19 cellular contexts compared by ENCODE assay signal in genomic region chr14:101884537-101885253, GRCh38.
A peak's percentile ranks its signal among the peaks of the same experiment; 100 is the strongest.
DNase-seq lines count a peak whose midpoint lies in the region; ATAC-seq and TF ChIP-seq lines count a peak whose summit lies in the region.
"Had no signal": no experiment of that assay in that cellular context is flagged by ENCODE, and none has a peak within 500 bp of the region (broad histone marks: within the 10 kb centered on the region; RNA-seq: fewer than 3 reads in every experiment).

No MANE protein-coding gene starts in this region.

- peaks cover 6% of the 10 kb centered on the region for H3K27me3 Mint-ChIP-seq in glutamatergic neuron (ENCODE audit: unreplicated experiment)
- no peaks in the 10 kb centered on the region for H3K27me3 Mint-ChIP-seq in stimulated activated naive B cell treated with anti-CD40 and anti-IgM and Interleukin-4, amounts not matched to agents 10 μg/mL and 1 μg/mL and 100 μg/mL, for 72 hours

- no peak overlapping the region for H3K4me3 Mint-ChIP-seq in glutamatergic neuron (ENCODE audit: unreplicated experiment)
- H3K4me3 Mint-ChIP-seq in stimulated activated naive B cell treated with anti-CD40 and anti-IgM and Interleukin-4, amounts not matched to agents 10 μg/mL and 1 μg/mL and 100 μg/mL, for 72 hours, result no peak overlapping the region
- H3K4me3 Mint-ChIP-seq: H9 had no signal

- TF ChIP-seq CTCF in glutamatergic neuron (IDR thresholded peaks at IDR 0.05; ENCODE audit: partially characterized antibody, unreplicated experiment), result no peak

- H3K4me1 Mint-ChIP-seq in glutamatergic neuron (ENCODE audit: low read depth, unreplicated experiment), result peaks cover 15% of the 10 kb centered on the region
- peaks cover 13 to 18% of the 10 kb centered on the region in 2 donors for H3K4me1 Mint-ChIP-seq in stimulated activated naive B cell treated with anti-CD40 and anti-IgM and Interleukin-4, amounts not matched to agents 10 μg/mL and 1 μg/mL and 100 μg/mL, for 72 hours
- H3K4me1 Mint-ChIP-seq: H9 had no signal

- no peaks in the 10 kb centered on the region for H3K9me3 Mint-ChIP-seq in activated naive CD4-positive, alpha-beta T cell treated with anti-CD3 and anti-CD28 coated beads, Interleukin-2, amount 50 U/mL, for 72 hours
- H3K9me3 Mint-ChIP-seq in glutamatergic neuron (ENCODE audit: unreplicated experiment), result peaks cover 9% of the 10 kb centered on the region
- no peaks in the 10 kb centered on the region for H3K9me3 Mint-ChIP-seq in stimulated activated naive B cell treated with anti-CD40 and anti-IgM and Interleukin-4, amounts not matched to agents 10 μg/mL and 1 μg/mL and 100 μg/mL, for 72 hours
- H3K9me3 Mint-ChIP-seq: H9 had no signal

- H3K36me3 Mint-ChIP-seq in activated naive CD4-positive, alpha-beta T cell treated with anti-CD3 and anti-CD28 coated beads, Interleukin-2, amount 50 U/mL, for 72 hours, result peaks cover 10 to 40% of the 10 kb centered on the region in 2 donors
- no peaks in the 10 kb centered on the region for H3K36me3 Mint-ChIP-seq in glutamatergic neuron (ENCODE audit: unreplicated experiment)
- H3K36me3 Mint-ChIP-seq in stimulated activated naive B cell treated with anti-CD40 and anti-IgM and Interleukin-4, amounts not matched to agents 10 μg/mL and 1 μg/mL and 100 μg/mL, for 72 hours, result peaks cover 49 to 61% of the 10 kb centered on the region in 2 donors

- no peak for DNase-seq in activated naive CD4-positive, alpha-beta T cell treated with anti-CD3 and anti-CD28 coated beads, Interleukin-2, amount 50 U/mL, for 72 hours (ENCODE audit: low spot score in 2 of 2)
- DNase-seq in activated naive CD4-positive, alpha-beta T cell treated with Interleukin-2 at 50 U/mL for 16 hours, result no peak
- DNase-seq in glutamatergic neuron, result no peak
- DNase-seq in mesenteric fat pad (ENCODE audit: low spot score), result peak; percentile 64
- no peak for DNase-seq in stimulated activated naive B cell treated with anti-CD40 and anti-IgM and Interleukin-4, amounts not matched to agents 10 μg/mL and 1 μg/mL and 100 μg/mL, for 72 hours
- DNase-seq: ACHN, Caco-2, GDM1, H9, IMR-90, Karpas-422, NCI-H1436, NCI-H1930, NCI-H226, NCI-H524, RPMI8226, SHP77 treated with DMSO at 0.1 percent for 48 hours had no signal

- peak overlapping the region; percentile 40 to 77 for H3K27ac Mint-ChIP-seq in activated naive CD4-positive, alpha-beta T cell treated with anti-CD3 and anti-CD28 coated beads, Interleukin-2, amount 50 U/mL, for 72 hours
- H3K27ac Mint-ChIP-seq in glutamatergic neuron (ENCODE audit: unreplicated experiment), result peak overlapping the region; percentile 38
- no peak overlapping the region for H3K27ac Mint-ChIP-seq in stimulated activated naive B cell treated with anti-CD40 and anti-IgM and Interleukin-4, amounts not matched to agents 10 μg/mL and 1 μg/mL and 100 μg/mL, for 72 hours
- H3K27ac Mint-ChIP-seq: H9 had no signal

- no peak for ATAC-seq in activated naive CD4-positive, alpha-beta T cell treated with anti-CD3 and anti-CD28 coated beads, Interleukin-2, amount 50 U/mL, for 72 hours
- no peak for ATAC-seq in stimulated activated naive B cell treated with anti-CD40 and anti-IgM and Interleukin-4, amounts not matched to agents 10 μg/mL and 1 μg/mL and 100 μg/mL, for 72 hours (replicated peaks)
- ATAC-seq in GM21515 (IDR thresholded peaks at IDR 0.05; ENCODE audit: unreplicated experiment) (no peak), HG03039 (IDR thresholded peaks at IDR 0.05; ENCODE audit: unreplicated experiment) (no peak)
